ENCODE assay signal across 2 cellular contexts in the genomic region with DNA sequence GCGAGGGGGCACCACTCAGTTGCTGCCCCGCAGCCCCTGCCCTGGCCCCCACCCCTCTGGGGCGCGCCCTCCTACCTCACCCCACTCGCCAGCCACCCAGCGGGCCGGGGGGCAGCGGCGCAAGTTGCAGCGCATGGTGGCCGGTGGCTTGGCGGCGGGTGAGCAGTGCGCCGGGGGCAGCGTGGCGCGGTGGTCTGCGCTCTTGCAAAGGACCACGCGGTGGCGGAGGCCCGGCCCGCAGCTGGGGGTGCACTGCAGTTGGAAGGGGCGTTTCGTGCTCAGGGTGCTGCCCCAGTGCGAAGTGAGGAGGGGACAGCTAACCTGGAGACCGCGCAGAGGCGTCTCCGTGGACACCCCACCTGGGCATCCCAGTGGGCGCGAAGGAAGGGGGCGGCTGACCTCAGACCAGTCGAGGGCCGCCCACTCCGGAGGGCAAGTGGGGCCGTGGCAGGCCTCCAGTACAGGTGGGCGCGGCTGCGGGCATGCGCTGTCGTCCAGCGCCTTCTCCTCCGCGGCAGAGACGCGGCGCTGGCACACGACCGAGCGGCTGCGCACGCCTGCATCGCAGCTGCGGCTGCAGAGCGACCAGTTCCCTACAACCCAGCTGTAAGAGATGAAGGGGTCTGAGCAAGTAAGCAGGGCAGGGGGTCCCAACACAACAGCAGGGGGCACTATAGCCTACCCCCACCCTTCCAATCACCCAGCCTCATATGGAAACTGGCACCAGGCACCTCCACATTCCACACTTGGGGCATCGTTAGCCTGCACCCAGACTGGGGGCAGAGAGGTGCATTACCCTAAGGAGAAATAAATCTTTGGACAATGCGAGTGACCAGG.
TF ChIP-seq lines count a peak whose summit lies in the region.

No MANE protein-coding gene starts in this region.

TF ChIP-seq in HCT116, 20 proteins besides CTCF, POLR2A, EP300 and RAD21:
- TF ChIP-seq JUND (IDR thresholded peaks at IDR 0.05), result no peak
- TF ChIP-seq EZH2 (IDR thresholded peaks at IDR 0.05), result no peak
- TF ChIP-seq ZFX (IDR thresholded peaks at IDR 0.05), result no peak
- no peak for TF ChIP-seq SRF (IDR thresholded peaks at IDR 0.05; ENCODE audit: low read depth)
- no peak for TF ChIP-seq SP1 (IDR thresholded peaks at IDR 0.05; ENCODE audit: low read depth)
- TF ChIP-seq, protein P1, sequence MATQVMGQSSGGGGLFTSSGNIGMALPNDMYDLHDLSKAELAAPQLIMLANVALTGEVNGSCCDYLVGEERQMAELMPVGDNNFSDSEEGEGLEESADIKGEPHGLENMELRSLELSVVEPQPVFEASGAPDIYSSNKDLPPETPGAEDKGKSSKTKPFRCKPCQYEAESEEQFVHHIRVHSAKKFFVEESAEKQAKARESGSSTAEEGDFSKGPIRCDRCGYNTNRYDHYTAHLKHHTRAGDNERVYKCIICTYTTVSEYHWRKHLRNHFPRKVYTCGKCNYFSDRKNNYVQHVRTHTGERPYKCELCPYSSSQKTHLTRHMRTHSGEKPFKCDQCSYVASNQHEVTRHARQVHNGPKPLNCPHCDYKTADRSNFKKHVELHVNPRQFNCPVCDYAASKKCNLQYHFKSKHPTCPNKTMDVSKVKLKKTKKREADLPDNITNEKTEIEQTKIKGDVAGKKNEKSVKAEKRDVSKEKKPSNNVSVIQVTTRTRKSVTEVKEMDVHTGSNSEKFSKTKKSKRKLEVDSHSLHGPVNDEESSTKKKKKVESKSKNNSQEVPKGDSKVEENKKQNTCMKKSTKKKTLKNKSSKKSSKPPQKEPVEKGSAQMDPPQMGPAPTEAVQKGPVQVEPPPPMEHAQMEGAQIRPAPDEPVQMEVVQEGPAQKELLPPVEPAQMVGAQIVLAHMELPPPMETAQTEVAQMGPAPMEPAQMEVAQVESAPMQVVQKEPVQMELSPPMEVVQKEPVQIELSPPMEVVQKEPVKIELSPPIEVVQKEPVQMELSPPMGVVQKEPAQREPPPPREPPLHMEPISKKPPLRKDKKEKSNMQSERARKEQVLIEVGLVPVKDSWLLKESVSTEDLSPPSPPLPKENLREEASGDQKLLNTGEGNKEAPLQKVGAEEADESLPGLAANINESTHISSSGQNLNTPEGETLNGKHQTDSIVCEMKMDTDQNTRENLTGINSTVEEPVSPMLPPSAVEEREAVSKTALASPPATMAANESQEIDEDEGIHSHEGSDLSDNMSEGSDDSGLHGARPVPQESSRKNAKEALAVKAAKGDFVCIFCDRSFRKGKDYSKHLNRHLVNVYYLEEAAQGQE (IDR thresholded peaks at IDR 0.05; ENCODE audit: low read depth), result no peak
- no peak for TF ChIP-seq ZNF274 (IDR thresholded peaks at IDR 0.05; ENCODE audit: low read depth, low read length)
- TF ChIP-seq, protein P2, sequence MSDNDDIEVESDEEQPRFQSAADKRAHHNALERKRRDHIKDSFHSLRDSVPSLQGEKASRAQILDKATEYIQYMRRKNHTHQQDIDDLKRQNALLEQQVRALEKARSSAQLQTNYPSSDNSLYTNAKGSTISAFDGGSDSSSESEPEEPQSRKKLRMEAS (IDR thresholded peaks at IDR 0.05), result no peak
- TF ChIP-seq SIN3A (IDR thresholded peaks at IDR 0.05; ENCODE audit: low read depth), result no peak
- TF ChIP-seq FOSL1 (IDR thresholded peaks at IDR 0.05; ENCODE audit: low read depth), result no peak
- TF ChIP-seq ELF1 (IDR thresholded peaks at IDR 0.05; ENCODE audit: borderline replicate concordance, low read depth), result no peak
- TF ChIP-seq EGR1 (IDR thresholded peaks at IDR 0.05; ENCODE audit: low read depth), result no peak

TF ChIP-seq in H1, 55 proteins besides CTCF, POLR2A, EP300 and RAD21:
- no peak for TF ChIP-seq FOSL1 (IDR thresholded peaks at IDR 0.05; ENCODE audit: insufficient read depth, low read depth, low read length)
- TF ChIP-seq NANOG (IDR thresholded peaks at IDR 0.05; ENCODE audit: insufficient read depth, low read depth, low read length, poor library complexity, severe bottlenecking), result no peak
- TF ChIP-seq EZH2 (IDR thresholded peaks at IDR 0.05; ENCODE audit: low read depth, low read length, severe bottlenecking), result no peak
- TF ChIP-seq TAF7 (optimal IDR thresholded peaks at IDR 0.05; ENCODE audit: borderline replicate concordance, low read depth, low read length), result no peak
TF ChIP-seq in H1: peak in this region for 0.
